In genomic region chr1:244626709-244627108, GRCh38 we compare ENCODE assay signal across 29 cellular contexts.
"Had no signal": no experiment of that assay in that cellular context is flagged by ENCODE, and none has a peak within 500 bp of the region (broad histone marks: within the 10 kb centered on the region; RNA-seq: fewer than 3 reads in every experiment).

No MANE protein-coding gene starts in this region.

- H3K4me1 ChIP-seq: body of pancreas, breast epithelium had no signal

- H3K27me3 ChIP-seq: body of pancreas, brain microvascular endothelial cell, breast epithelium had no signal

- H3K4me3 ChIP-seq: body of pancreas, breast epithelium had no signal

- H3K27ac ChIP-seq: body of pancreas, brain microvascular endothelial cell, breast epithelium, VCaP had no signal

- FAIRE-seq: astrocyte, TTC549 had no signal

- DNase-seq: activated B cell treated with CpG ODN at 0.5 μM for 24 hours; activated CD4-positive, alpha-beta memory T cell treated with anti-CD3 and anti-CD28 coated beads for 36 hours; activated CD4-positive, alpha-beta T cell treated with anti-CD3 and anti-CD28 coated beads for 4 hours; activated CD4-positive, alpha-beta T cell treated with anti-CD3 and anti-CD28 coated beads, Interleukin-2, amount 10 ng/mL, durations not matched to agents 24 days and 14 days; activated CD4-positive, alpha-beta T cell treated with anti-CD3 and anti-CD28 coated beads, Interleukin-2, amount 50 U/mL, for 1 hour; activated CD4-positive, alpha-beta T cell treated with anti-CD3 and anti-CD28 coated beads, Interleukin-2, amount 50 U/mL, for 4 hours; activated CD4-positive, CD25-positive, alpha-beta regulatory T cell treated with anti-CD3 and anti-CD28 coated beads, Interleukin-2, amount 50 U/mL, for 72 hours; activated CD8-positive, alpha-beta memory T cell treated with anti-CD3 and anti-CD28 coated beads, Interleukin-2, amount 50 U/mL, for 4 hours; activated CD8-positive, alpha-beta T cell treated with anti-CD3 and anti-CD28 coated beads for 36 hours; activated effector memory CD4-positive, alpha-beta T cell treated with Interleukin-2 at 50 U/mL for 16 hours; activated gamma-delta T cell; activated naive CD4-positive, alpha-beta T cell treated with anti-CD3 and anti-CD28 coated beads, Interleukin-2, amount 10 ng/mL, durations not matched to agents 7 days and 5 days; activated naive CD4-positive, alpha-beta T cell treated with Interleukin-2 at 50 U/mL for 16 hours; activated naive CD8-positive, alpha-beta T cell treated with anti-CD3 and anti-CD28 coated beads, Interleukin-2, amount 10 ng/mL, durations not matched to agents 7 days and 5 days; activated naive CD8-positive, alpha-beta T cell treated with anti-CD3 and anti-CD28 coated beads, Interleukin-2, amount 50 U/mL, for 24 hours; activated T-cell treated with anti-CD3 and anti-CD28 coated beads for 4 hours; activated T-cell treated with anti-CD3 and anti-CD28 coated beads, Interleukin-2, amount 50 U/mL, for 1 hour; activated T-cell treated with anti-CD3 and anti-CD28 coated beads, Interleukin-2, amount 50 U/mL, for 4 hours; activated T-cell treated with anti-CD3 and anti-CD28 coated beads, Interleukin-2, amount 50 U/mL, for 72 hours; amygdala; anterior cingulate cortex; body of pancreas; brain microvascular endothelial cell; central memory CD4-positive, alpha-beta T cell; T-helper 17 cell had no signal

- H3K9me3 ChIP-seq: body of pancreas, breast epithelium had no signal

- ATAC-seq: activated CD8-positive, alpha-beta T cell treated with anti-CD3 and anti-CD28 coated beads for 36 hours; activated naive CD8-positive, alpha-beta T cell treated with anti-CD3 and anti-CD28 coated beads, Interleukin-2, amount 50 U/mL, for 24 hours; activated T-cell treated with anti-CD3 and anti-CD28 coated beads, Interleukin-2, amount 50 U/mL, for 4 hours; body of pancreas; T-helper 17 cell had no signal

- H3K36me3 ChIP-seq: brain microvascular endothelial cell, breast epithelium had no signal
